ENCODE assay signal across 19 cellular contexts in genomic region chr22:16131918-16132317, GRCh38.
A peak's percentile ranks its signal among the peaks of the same experiment; 100 is the strongest.
DNase-seq lines count a peak whose midpoint lies in the region; ATAC-seq and TF ChIP-seq lines count a peak whose summit lies in the region.
"Had no signal": no experiment of that assay in that cellular context is flagged by ENCODE, and none has a peak within 500 bp of the region (broad histone marks: within the 10 kb centered on the region; RNA-seq: fewer than 3 reads in every experiment).

No MANE protein-coding gene starts in this region.

- H3K4me2 ChIP-seq in osteoblast (ENCODE audit: insufficient read depth, low read length): no peak overlapping the region
- H3K4me2 ChIP-seq: BLaER1, GM23338 had no signal

- no TSS peak for BruUV-seq in A673 (replicated peaks; lab: Mats Ljungman, UMichigan)

- H3K27ac Mint-ChIP-seq in chondrocyte (ENCODE audit: unreplicated experiment): no peak overlapping the region
- H3K27ac Mint-ChIP-seq: B cell; CD4-positive, alpha-beta T cell; GM23338; HFFc6 had no signal

- no peaks in the 10 kb centered on the region for H3K4me1 Mint-ChIP-seq in chondrocyte (ENCODE audit: low read depth)
- H3K4me1 Mint-ChIP-seq: B cell, CD14-positive monocyte, GM23338 had no signal

- ATAC-seq in GM18858 (IDR thresholded peaks at IDR 0.05; ENCODE audit: unreplicated experiment): no peak
- ATAC-seq: GM12878, GM23338 had no signal

- H3K4me1 ChIP-seq in osteoblast (ENCODE audit: insufficient read depth, low read length) (no peaks in the 10 kb centered on the region), A673 (ENCODE audit: insufficient read depth, low read length, poor library complexity, severe bottlenecking) (no peaks in the 10 kb centered on the region)
- H3K4me1 ChIP-seq: BLaER1, Caco-2, HAP-1 had no signal

- H3K9me3 ChIP-seq in osteoblast (ENCODE audit: low read depth, low read length): no peaks in the 10 kb centered on the region
- no peaks in the 10 kb centered on the region for H3K9me3 ChIP-seq in A673 (ENCODE audit: low read depth, low read length, poor library complexity, severe bottlenecking)
- H3K9me3 ChIP-seq: Caco-2, HAP-1 had no signal

- H3K4me3 ChIP-seq in osteoblast (ENCODE audit: insufficient read depth, low read length) (no peak overlapping the region), A673 (ENCODE audit: low read depth, low read length, poor library complexity, severe bottlenecking) (no peak overlapping the region)
- H3K4me3 ChIP-seq: BLaER1, GM12878, GM23338, HAP-1 had no signal

- no peaks in the 10 kb centered on the region for H3K79me2 ChIP-seq in osteoblast (ENCODE audit: insufficient read depth, low read length)

- peaks cover 18% of the 10 kb centered on the region for H3K9me3 Mint-ChIP-seq in chondrocyte (ENCODE audit: low read depth)
- H3K9me3 Mint-ChIP-seq: CD4-positive, alpha-beta T cell had no signal

- no peak overlapping the region for H3K27ac ChIP-seq in 22Rv1
- H3K27ac ChIP-seq in osteoblast (ENCODE audit: low read depth, low read length): no peak overlapping the region
- no peak overlapping the region for H3K27ac ChIP-seq in A673 (ENCODE audit: low read depth, low read length, poor library complexity, severe bottlenecking)
- H3K27ac ChIP-seq: BLaER1 had no signal

- no peaks in the 10 kb centered on the region for H3K27me3 Mint-ChIP-seq in chondrocyte (ENCODE audit: low read depth)
- H3K27me3 Mint-ChIP-seq: B cell; CD4-positive, alpha-beta T cell had no signal

- H3K27me3 ChIP-seq in osteoblast (ENCODE audit: insufficient read depth, low read length): no peaks in the 10 kb centered on the region
- no peaks in the 10 kb centered on the region for H3K27me3 ChIP-seq in A673 (replicated peaks; ENCODE audit: insufficient read depth, low read depth, low read length, poor library complexity)
- H3K27me3 ChIP-seq: BLaER1 had no signal

- POLR2A ChIA-PET in A673 (lab: Charles Lee; ENCODE audit: low non-redundant PET): no interaction called here

- H3K4me3 Mint-ChIP-seq in chondrocyte (ENCODE audit: unreplicated experiment): no peak overlapping the region
- H3K4me3 Mint-ChIP-seq: B cell; CD14-positive monocyte; CD4-positive, alpha-beta T cell; GM23338; HFFc6 had no signal

- DNase-seq in NCI-H1930 (lab: John Stamatoyannopoulos, UW): peak; percentile 16 to 42
- peak; percentile 84 for DNase-seq in chondrocyte (ENCODE audit: low spot score)
- peak; percentile 1 for DNase-seq in osteoblast (ENCODE audit: insufficient read length, low spot score, missing footprints)
- DNase-seq in A673 (ENCODE audit: low spot score): no peak
- DNase-seq in NCI-H345 (lab: John Stamatoyannopoulos, UW): no peak
- DNase-seq: Caco-2; CD4-positive, alpha-beta T cell; DMS153; EL; GDM1; HFFc6 had no signal

- CTCF ChIA-PET in A673 (lab: Charles Lee): no interaction called here

- TF ChIP-seq CTCF in 22Rv1 (IDR thresholded peaks at IDR 0.05): peak; percentile 38
- TF ChIP-seq CTCF in chondrocyte (IDR thresholded peaks at IDR 0.05): no peak
- no peak for TF ChIP-seq CTCF in osteoblast (IDR thresholded peaks at IDR 0.05; ENCODE audit: extremely low read depth, low read depth, low read length)
- no peak for TF ChIP-seq CTCF in A673 (conservative IDR thresholded peaks at IDR 0.05; ENCODE audit: low read depth, low read length)

- H2AFZ ChIP-seq in osteoblast (ENCODE audit: low read length): no peak overlapping the region
- H2AFZ ChIP-seq: GM23338 had no signal

- intact Hi-C loops in A673 (cut with micrococcal nuclease; ENCODE audit: unreplicated experiment): no loop called here

- H3K36me3 Mint-ChIP-seq in chondrocyte (ENCODE audit: low read depth): no peaks in the 10 kb centered on the region
- H3K36me3 Mint-ChIP-seq: CD14-positive monocyte had no signal

- H3K36me3 ChIP-seq in osteoblast (ENCODE audit: insufficient read depth, low read length) (no peaks in the 10 kb centered on the region), A673 (ENCODE audit: insufficient read depth, low read length, poor library complexity, severe bottlenecking) (no peaks in the 10 kb centered on the region)
- H3K36me3 ChIP-seq: BLaER1, HAP-1 had no signal

- H4K20me1 ChIP-seq in osteoblast (ENCODE audit: insufficient read depth, low read length): no peaks in the 10 kb centered on the region
- H4K20me1 ChIP-seq: BLaER1 had no signal

Comparison
In these comparisons a context has a peak if more than half of its experiments do, and no peak if none do; other contexts are left out.
1. DNase-seq: peak in NCI-H1930 (2 of 2), chondrocyte (single experiment) and osteoblast (single experiment); none in A673 (single experiment) and NCI-H345 (single experiment).